Comparison of ENCODE assay signal across 10 cellular contexts in genomic region chr12:17588968-17589367, GRCh38.
DNase-seq lines count a peak whose midpoint lies in the region; ATAC-seq and TF ChIP-seq lines count a peak whose summit lies in the region.
"Had no signal": no experiment of that assay in that cellular context is flagged by ENCODE, and none has a peak within 500 bp of the region (broad histone marks: within the 10 kb centered on the region; RNA-seq: fewer than 3 reads in every experiment).

No MANE protein-coding gene starts in this region.

- no peaks in the 10 kb centered on the region for H3K36me3 Mint-ChIP-seq in activated CD4-positive, alpha-beta memory T cell treated with anti-CD3 and anti-CD28 coated beads, Interleukin-2, amount 10 ng/mL, durations not matched to agents 7 days and 5 days (ENCODE audit: low read depth)

- peak; percentile 83 for TF ChIP-seq CTCF in epithelial cell of proximal tubule (conservative IDR thresholded peaks at IDR 0.05; ENCODE audit: low read depth, low read length)
- peak; percentile 59 for TF ChIP-seq CTCF in retinal pigment epithelial cell (conservative IDR thresholded peaks at IDR 0.05; ENCODE audit: low read depth, low read length)

- ATAC-seq in HG02981 (IDR thresholded peaks at IDR 0.05; ENCODE audit: unreplicated experiment), result no peak

- no peaks in the 10 kb centered on the region for H3K4me1 Mint-ChIP-seq in activated CD4-positive, alpha-beta memory T cell treated with anti-CD3 and anti-CD28 coated beads, Interleukin-2, amount 10 ng/mL, durations not matched to agents 7 days and 5 days

- POLR2A ChIA-PET in activated CD4-positive, alpha-beta memory T cell treated with anti-CD3 and anti-CD28 coated beads, Interleukin-2, amount 10 ng/mL, durations not matched to agents 7 days and 5 days (lab: Charles Lee), result no interaction called here

- no peaks in the 10 kb centered on the region for H3K27me3 Mint-ChIP-seq in activated CD4-positive, alpha-beta memory T cell treated with anti-CD3 and anti-CD28 coated beads, Interleukin-2, amount 10 ng/mL, durations not matched to agents 7 days and 5 days

- H3K4me3 Mint-ChIP-seq in activated CD4-positive, alpha-beta memory T cell treated with anti-CD3 and anti-CD28 coated beads, Interleukin-2, amount 10 ng/mL, durations not matched to agents 7 days and 5 days, result no peak overlapping the region

- DNase-seq in NCI-H2029 (lab: John Stamatoyannopoulos, UW), result peak; percentile 0
- DNase-seq in NCI-H2029 treated with DMSO at 0.1 percent for 48 hours (lab: John Stamatoyannopoulos, UW), result no peak
- DNase-seq in NCI-H2107 (lab: John Stamatoyannopoulos, UW), result peak; percentile 9
- peak; percentile 4 for DNase-seq in epithelial cell of proximal tubule (ENCODE audit: low read depth)
- no peak for DNase-seq in retinal pigment epithelial cell (ENCODE audit: low read depth)
- DNase-seq in activated CD4-positive, alpha-beta memory T cell treated with anti-CD3 and anti-CD28 coated beads, Interleukin-2, amount 10 ng/mL, durations not matched to agents 7 days and 5 days, result no peak
- DNase-seq in effector CD8-positive, alpha-beta T cell (lab: John Stamatoyannopoulos, UW), result no peak
- DNase-seq: T1000 had no signal

- no peak overlapping the region for H3K27ac Mint-ChIP-seq in activated CD4-positive, alpha-beta memory T cell treated with anti-CD3 and anti-CD28 coated beads, Interleukin-2, amount 10 ng/mL, durations not matched to agents 7 days and 5 days

- CTCF ChIA-PET in activated CD4-positive, alpha-beta memory T cell treated with anti-CD3 and anti-CD28 coated beads, Interleukin-2, amount 10 ng/mL, durations not matched to agents 7 days and 5 days (lab: Charles Lee), result no interaction called here

- H3K9me3 Mint-ChIP-seq in activated CD4-positive, alpha-beta memory T cell treated with anti-CD3 and anti-CD28 coated beads, Interleukin-2, amount 10 ng/mL, durations not matched to agents 7 days and 5 days, result peaks cover 9% of the 10 kb centered on the region

- H3K4me3 ChIP-seq in epithelial cell of proximal tubule (ENCODE audit: low read depth, low read length) (no peak overlapping the region), retinal pigment epithelial cell (ENCODE audit: low read length) (no peak overlapping the region)
- H3K4me3 ChIP-seq: cardiac muscle cell had no signal

Comparison
In these comparisons a context has a peak if more than half of its experiments do, and no peak if none do; other contexts are left out.
1. DNase-seq: peak in NCI-H2029 (single experiment), NCI-H2107 (single experiment) and epithelial cell of proximal tubule (single experiment); none in NCI-H2029 treated with DMSO at 0.1 percent for 48 hours (single experiment), retinal pigment epithelial cell (single experiment), activated CD4-positive, alpha-beta memory T cell treated with anti-CD3 and anti-CD28 coated beads, Interleukin-2, amount 10 ng/mL, durations not matched to agents 7 days and 5 days (single experiment) and effector CD8-positive, alpha-beta T cell (single experiment).